Comparison of ENCODE assay signal across 1 cellular context in the genomic region with DNA sequence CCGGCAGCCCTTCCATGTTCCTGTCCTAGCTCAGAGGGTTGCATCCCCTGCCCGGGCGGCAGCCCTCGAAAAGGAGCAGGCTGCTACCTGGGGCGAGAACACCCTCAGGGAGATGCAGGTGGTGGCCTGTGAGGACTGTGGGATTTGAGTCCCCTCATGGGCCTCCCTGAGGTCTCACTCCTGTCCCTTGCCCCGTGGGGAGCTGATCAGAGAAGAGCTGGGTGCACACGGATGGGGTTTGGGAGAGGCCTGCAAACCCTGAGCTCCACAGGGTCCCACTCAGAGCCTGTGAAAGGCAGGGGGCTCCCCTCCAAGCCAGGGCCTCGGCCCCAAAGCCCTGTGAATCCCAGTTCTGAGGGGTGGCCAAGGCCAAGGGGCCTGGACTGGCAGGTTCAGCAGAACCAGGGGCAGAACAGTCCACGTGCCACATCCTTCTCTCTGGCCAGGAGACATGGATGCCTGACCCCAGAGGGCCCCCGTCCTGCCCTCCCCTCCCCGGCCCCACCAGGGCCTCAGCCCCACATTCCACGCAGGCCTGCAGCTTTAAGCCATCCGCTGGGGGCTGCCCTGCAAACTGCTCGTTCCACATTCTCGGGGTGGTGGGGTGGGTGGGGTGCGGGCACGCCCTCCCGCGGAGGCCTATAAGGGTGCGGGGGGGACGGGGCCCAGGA.
TF ChIP-seq lines count a peak whose summit lies in the region.

Gene CYP2W1 (plus strand): TSS at position 671 of the 671 bp plus-strand sequence. CDS start 31 bp downstream, outside the sequence.

TF ChIP-seq in HepG2, 621 proteins besides CTCF, POLR2A, EP300 and RAD21 (continued from another document and continues in another):
- TF ChIP-seq, protein P1, sequence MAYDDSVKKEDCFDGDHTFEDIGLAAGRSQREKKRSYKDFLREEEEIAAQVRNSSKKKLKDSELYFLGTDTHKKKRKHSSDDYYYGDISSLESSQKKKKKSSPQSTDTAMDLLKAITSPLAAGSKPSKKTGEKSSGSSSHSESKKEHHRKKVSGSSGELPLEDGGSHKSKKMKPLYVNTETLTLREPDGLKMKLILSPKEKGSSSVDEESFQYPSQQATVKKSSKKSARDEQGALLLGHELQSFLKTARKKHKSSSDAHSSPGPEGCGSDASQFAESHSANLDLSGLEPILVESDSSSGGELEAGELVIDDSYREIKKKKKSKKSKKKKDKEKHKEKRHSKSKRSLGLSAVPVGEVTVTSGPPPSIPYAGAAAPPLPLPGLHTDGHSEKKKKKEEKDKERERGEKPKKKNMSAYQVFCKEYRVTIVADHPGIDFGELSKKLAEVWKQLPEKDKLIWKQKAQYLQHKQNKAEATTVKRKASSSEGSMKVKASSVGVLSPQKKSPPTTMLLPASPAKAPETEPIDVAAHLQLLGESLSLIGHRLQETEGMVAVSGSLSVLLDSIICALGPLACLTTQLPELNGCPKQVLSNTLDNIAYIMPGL (CRISPR knock-in tag; IDR thresholded peaks at IDR 0.05; ENCODE audit: borderline replicate concordance in 1 of 2, low read depth in 1 of 2), result peak in 1 of 2 experiments; percentile 46; a peak in 1 of 4 replicates
- 0 out of 2 replicates have a peak, but pooled peaks have one; percentile 4 for TF ChIP-seq MXD4 (CRISPR knock-in tag; IDR thresholded peaks at IDR 0.05)
- TF ChIP-seq ZNF253 (CRISPR knock-in tag; IDR thresholded peaks at IDR 0.05; ENCODE audit: borderline replicate concordance), result no peak
- TF ChIP-seq ONECUT2 (CRISPR knock-in tag; IDR thresholded peaks at IDR 0.05), result no peak
- TF ChIP-seq SMAD1 (CRISPR knock-in tag; IDR thresholded peaks at IDR 0.05; ENCODE audit: borderline replicate concordance, low read depth), result 0 out of 2 replicates have a peak, but pooled peaks have one; percentile 7
- TF ChIP-seq ZNF598 (CRISPR knock-in tag; IDR thresholded peaks at IDR 0.05; ENCODE audit: borderline replicate concordance), result peak; percentile 52; the same call in 1 of the 2 replicates
- TF ChIP-seq YY1 (IDR thresholded peaks at IDR 0.05; ENCODE audit: insufficient read depth, insufficient replicate concordance, low read depth, low read length), result no peak
- no peak for TF ChIP-seq NCOR1 (IDR thresholded peaks at IDR 0.05; ENCODE audit: borderline replicate concordance, low read length)
- TF ChIP-seq, protein P2, sequence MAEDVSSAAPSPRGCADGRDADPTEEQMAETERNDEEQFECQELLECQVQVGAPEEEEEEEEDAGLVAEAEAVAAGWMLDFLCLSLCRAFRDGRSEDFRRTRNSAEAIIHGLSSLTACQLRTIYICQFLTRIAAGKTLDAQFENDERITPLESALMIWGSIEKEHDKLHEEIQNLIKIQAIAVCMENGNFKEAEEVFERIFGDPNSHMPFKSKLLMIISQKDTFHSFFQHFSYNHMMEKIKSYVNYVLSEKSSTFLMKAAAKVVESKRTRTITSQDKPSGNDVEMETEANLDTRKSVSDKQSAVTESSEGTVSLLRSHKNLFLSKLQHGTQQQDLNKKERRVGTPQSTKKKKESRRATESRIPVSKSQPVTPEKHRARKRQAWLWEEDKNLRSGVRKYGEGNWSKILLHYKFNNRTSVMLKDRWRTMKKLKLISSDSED (CRISPR knock-in tag; IDR thresholded peaks at IDR 0.05), result no peak
- no peak for TF ChIP-seq MTF1 (CRISPR knock-in tag; IDR thresholded peaks at IDR 0.05)
- peak; percentile 9; the same call in 1 of the 2 replicates for TF ChIP-seq ZNF275 (CRISPR knock-in tag; IDR thresholded peaks at IDR 0.05; ENCODE audit: borderline replicate concordance)
- TF ChIP-seq ZSCAN21 (CRISPR knock-in tag; IDR thresholded peaks at IDR 0.05; ENCODE audit: borderline replicate concordance), result no peak
- no peak for TF ChIP-seq ZNF282 (IDR thresholded peaks at IDR 0.05; ENCODE audit: partially characterized antibody)
- TF ChIP-seq ZNF225 (CRISPR knock-in tag; IDR thresholded peaks at IDR 0.05), result no peak
- TF ChIP-seq ZC3H4 (CRISPR knock-in tag; IDR thresholded peaks at IDR 0.05; ENCODE audit: borderline replicate concordance), result peak; percentile 72; the same call in 1 of the 2 replicates
- no peak for TF ChIP-seq KDM5B (CRISPR knock-in tag; IDR thresholded peaks at IDR 0.05; ENCODE audit: borderline replicate concordance)
- no peak for TF ChIP-seq CENPX (CRISPR knock-in tag; IDR thresholded peaks at IDR 0.05)
- no peak for TF ChIP-seq MLX (CRISPR knock-in tag; IDR thresholded peaks at IDR 0.05)
- TF ChIP-seq, protein P3, sequence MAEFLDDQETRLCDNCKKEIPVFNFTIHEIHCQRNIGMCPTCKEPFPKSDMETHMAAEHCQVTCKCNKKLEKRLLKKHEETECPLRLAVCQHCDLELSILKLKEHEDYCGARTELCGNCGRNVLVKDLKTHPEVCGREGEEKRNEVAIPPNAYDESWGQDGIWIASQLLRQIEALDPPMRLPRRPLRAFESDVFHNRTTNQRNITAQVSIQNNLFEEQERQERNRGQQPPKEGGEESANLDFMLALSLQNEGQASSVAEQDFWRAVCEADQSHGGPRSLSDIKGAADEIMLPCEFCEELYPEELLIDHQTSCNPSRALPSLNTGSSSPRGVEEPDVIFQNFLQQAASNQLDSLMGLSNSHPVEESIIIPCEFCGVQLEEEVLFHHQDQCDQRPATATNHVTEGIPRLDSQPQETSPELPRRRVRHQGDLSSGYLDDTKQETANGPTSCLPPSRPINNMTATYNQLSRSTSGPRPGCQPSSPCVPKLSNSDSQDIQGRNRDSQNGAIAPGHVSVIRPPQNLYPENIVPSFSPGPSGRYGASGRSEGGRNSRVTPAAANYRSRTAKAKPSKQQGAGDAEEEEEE (CRISPR knock-in tag; IDR thresholded peaks at IDR 0.05; ENCODE audit: borderline replicate concordance), result no peak
- no peak for TF ChIP-seq ZNF850 (CRISPR knock-in tag; conservative IDR thresholded peaks at IDR 0.05)
- TF ChIP-seq, protein P4, sequence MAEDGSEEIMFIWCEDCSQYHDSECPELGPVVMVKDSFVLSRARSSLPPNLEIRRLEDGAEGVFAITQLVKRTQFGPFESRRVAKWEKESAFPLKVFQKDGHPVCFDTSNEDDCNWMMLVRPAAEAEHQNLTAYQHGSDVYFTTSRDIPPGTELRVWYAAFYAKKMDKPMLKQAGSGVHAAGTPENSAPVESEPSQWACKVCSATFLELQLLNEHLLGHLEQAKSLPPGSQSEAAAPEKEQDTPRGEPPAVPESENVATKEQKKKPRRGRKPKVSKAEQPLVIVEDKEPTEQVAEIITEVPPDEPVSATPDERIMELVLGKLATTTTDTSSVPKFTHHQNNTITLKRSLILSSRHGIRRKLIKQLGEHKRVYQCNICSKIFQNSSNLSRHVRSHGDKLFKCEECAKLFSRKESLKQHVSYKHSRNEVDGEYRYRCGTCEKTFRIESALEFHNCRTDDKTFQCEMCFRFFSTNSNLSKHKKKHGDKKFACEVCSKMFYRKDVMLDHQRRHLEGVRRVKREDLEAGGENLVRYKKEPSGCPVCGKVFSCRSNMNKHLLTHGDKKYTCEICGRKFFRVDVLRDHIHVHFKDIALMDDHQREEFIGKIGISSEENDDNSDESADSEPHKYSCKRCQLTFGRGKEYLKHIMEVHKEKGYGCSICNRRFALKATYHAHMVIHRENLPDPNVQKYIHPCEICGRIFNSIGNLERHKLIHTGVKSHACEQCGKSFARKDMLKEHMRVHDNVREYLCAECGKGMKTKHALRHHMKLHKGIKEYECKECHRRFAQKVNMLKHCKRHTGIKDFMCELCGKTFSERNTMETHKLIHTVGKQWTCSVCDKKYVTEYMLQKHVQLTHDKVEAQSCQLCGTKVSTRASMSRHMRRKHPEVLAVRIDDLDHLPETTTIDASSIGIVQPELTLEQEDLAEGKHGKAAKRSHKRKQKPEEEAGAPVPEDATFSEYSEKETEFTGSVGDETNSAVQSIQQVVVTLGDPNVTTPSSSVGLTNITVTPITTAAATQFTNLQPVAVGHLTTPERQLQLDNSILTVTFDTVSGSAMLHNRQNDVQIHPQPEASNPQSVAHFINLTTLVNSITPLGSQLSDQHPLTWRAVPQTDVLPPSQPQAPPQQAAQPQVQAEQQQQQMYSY (CRISPR knock-in tag; IDR thresholded peaks at IDR 0.05), result no peak
- TF ChIP-seq, protein P5, sequence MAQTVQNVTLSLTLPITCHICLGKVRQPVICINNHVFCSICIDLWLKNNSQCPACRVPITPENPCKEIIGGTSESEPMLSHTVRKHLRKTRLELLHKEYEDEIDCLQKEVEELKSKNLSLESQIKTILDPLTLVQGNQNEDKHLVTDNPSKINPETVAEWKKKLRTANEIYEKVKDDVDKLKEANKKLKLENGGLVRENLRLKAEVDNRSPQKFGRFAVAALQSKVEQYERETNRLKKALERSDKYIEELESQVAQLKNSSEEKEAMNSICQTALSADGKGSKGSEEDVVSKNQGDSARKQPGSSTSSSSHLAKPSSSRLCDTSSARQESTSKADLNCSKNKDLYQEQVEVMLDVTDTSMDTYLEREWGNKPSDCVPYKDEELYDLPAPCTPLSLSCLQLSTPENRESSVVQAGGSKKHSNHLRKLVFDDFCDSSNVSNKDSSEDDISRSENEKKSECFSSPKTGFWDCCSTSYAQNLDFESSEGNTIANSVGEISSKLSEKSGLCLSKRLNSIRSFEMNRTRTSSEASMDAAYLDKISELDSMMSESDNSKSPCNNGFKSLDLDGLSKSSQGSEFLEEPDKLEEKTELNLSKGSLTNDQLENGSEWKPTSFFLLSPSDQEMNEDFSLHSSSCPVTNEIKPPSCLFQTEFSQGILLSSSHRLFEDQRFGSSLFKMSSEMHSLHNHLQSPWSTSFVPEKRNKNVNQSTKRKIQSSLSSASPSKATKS (CRISPR knock-in tag; IDR thresholded peaks at IDR 0.05), result no peak
- no peak; the same call in 1 of the 2 replicates for TF ChIP-seq HOXA3 (CRISPR knock-in tag; IDR thresholded peaks at IDR 0.05)
- no peak for TF ChIP-seq ZNF772 (CRISPR knock-in tag; IDR thresholded peaks at IDR 0.05)
- peak; percentile 22; the same call in 1 of the 2 replicates for TF ChIP-seq ZMAT3 (CRISPR knock-in tag; conservative IDR thresholded peaks at IDR 0.05)
- no peak for TF ChIP-seq PHF21A (CRISPR knock-in tag; IDR thresholded peaks at IDR 0.05)
- no peak for TF ChIP-seq CCDC6 (CRISPR knock-in tag; IDR thresholded peaks at IDR 0.05)
- TF ChIP-seq PRMT3 (CRISPR knock-in tag; IDR thresholded peaks at IDR 0.05; ENCODE audit: borderline replicate concordance, low read depth), result no peak
- TF ChIP-seq ZNF652 (CRISPR knock-in tag; IDR thresholded peaks at IDR 0.05; ENCODE audit: borderline replicate concordance, low read depth), result no peak
- no peak for TF ChIP-seq ZNF343 (CRISPR knock-in tag; IDR thresholded peaks at IDR 0.05)
- TF ChIP-seq ZNF576 (CRISPR knock-in tag; IDR thresholded peaks at IDR 0.05), result 0 out of 2 replicates have a peak, but pooled peaks have one; percentile 7
- TF ChIP-seq, protein P6, sequence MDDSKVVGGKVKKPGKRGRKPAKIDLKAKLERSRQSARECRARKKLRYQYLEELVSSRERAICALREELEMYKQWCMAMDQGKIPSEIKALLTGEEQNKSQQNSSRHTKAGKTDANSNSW (CRISPR knock-in tag; IDR thresholded peaks at IDR 0.05; ENCODE audit: borderline replicate concordance), result 0 out of 2 replicates have a peak, but pooled peaks have one; percentile 27
- TF ChIP-seq IKZF5 (CRISPR knock-in tag; IDR thresholded peaks at IDR 0.05), result no peak
- TF ChIP-seq EEA1 (CRISPR knock-in tag; IDR thresholded peaks at IDR 0.05; ENCODE audit: borderline replicate concordance), result no peak
- no peak for TF ChIP-seq ZNF121 (CRISPR knock-in tag; IDR thresholded peaks at IDR 0.05)
- TF ChIP-seq PAX8 (CRISPR knock-in tag; IDR thresholded peaks at IDR 0.05; ENCODE audit: borderline replicate concordance), result no peak
- 0 out of 2 replicates have a peak, but pooled peaks have one; percentile 8 for TF ChIP-seq ZFP1 (CRISPR knock-in tag; IDR thresholded peaks at IDR 0.05)
- no peak for TF ChIP-seq TBL1XR1 (IDR thresholded peaks at IDR 0.05; ENCODE audit: borderline replicate concordance, low read length, partially characterized antibody)
- 0 out of 2 replicates have a peak, but pooled peaks have one; percentile 40 for TF ChIP-seq NFATC3 (CRISPR knock-in tag; IDR thresholded peaks at IDR 0.05)
- no peak for TF ChIP-seq ZMYM2 (CRISPR knock-in tag; IDR thresholded peaks at IDR 0.05)
- no peak for TF ChIP-seq ZNF33A (CRISPR knock-in tag; IDR thresholded peaks at IDR 0.05; ENCODE audit: borderline replicate concordance)
- TF ChIP-seq, protein P7, sequence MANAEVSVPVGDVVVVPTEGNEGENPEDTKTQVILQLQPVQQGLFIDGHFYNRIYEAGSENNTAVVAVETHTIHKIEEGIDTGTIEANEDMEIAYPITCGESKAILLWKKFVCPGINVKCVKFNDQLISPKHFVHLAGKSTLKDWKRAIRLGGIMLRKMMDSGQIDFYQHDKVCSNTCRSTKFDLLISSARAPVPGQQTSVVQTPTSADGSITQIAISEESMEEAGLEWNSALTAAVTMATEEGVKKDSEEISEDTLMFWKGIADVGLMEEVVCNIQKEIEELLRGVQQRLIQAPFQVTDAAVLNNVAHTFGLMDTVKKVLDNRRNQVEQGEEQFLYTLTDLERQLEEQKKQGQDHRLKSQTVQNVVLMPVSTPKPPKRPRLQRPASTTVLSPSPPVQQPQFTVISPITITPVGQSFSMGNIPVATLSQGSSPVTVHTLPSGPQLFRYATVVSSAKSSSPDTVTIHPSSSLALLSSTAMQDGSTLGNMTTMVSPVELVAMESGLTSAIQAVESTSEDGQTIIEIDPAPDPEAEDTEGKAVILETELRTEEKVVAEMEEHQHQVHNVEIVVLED (CRISPR knock-in tag; IDR thresholded peaks at IDR 0.05; ENCODE audit: borderline replicate concordance), result peak; percentile 16; the same call in 1 of the 2 replicates
